14 cellular contexts compared by ENCODE assay signal in the genomic region with DNA sequence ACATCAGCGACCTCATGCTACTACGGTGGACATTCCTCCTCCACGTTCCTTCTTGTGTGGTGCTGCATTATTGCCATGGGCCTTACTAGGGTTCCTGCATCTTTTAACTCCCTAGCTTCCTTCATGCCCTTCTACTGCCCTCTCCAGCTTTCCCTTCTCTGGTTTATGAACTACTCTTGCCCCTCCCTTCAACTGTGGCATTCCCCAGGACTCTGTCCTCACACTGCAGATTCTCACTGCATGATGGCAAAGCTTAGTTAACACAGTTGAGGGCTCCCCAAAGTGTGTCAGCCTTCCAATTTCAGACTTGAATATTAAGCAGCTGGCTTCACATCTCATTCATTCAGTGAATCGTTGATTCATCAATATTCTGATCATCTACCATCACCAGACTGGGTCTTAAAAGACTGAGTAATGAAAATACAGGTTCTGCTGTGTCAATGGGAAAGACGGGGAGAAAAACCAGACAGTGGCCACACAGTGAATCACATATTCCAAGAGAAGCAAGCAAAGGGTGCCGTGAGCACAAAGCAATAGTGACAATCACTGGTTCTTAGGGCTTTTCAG. TPM values are rescaled to one million over a fixed set of nuclear protein-coding genes. Genes with fewer than 3 reads are reported as not detected.
DNase-seq lines count a peak whose midpoint lies in the region; ATAC-seq and TF ChIP-seq lines count a peak whose summit lies in the region.
"Had no signal": no experiment of that assay in that cellular context is flagged by ENCODE, and none has a peak within 500 bp of the region (broad histone marks: within the 10 kb centered on the region; RNA-seq: fewer than 3 reads in every experiment).

No MANE protein-coding gene starts in this region.

- H3K27me3 Mint-ChIP-seq in activated T-cell treated with anti-CD3 and anti-CD28 coated beads, Interleukin-2, amount 50 U/mL, for 24 hours = no peaks in the 10 kb centered on the region
- H3K27me3 Mint-ChIP-seq in HFFc6 (ENCODE audit: insufficient read depth) = no peaks in the 10 kb centered on the region; the same call in 1 of the 2 replicates
- no peaks in the 10 kb centered on the region for H3K27me3 Mint-ChIP-seq in nephron progenitor cell (ENCODE audit: low read depth, poor library complexity)

- H3K9me3 Mint-ChIP-seq in activated T-cell treated with anti-CD3 and anti-CD28 coated beads, Interleukin-2, amount 50 U/mL, for 24 hours = no peaks in the 10 kb centered on the region
- H3K9me3 Mint-ChIP-seq in HFFc6 (no peaks in the 10 kb centered on the region), nephron progenitor cell (no peaks in the 10 kb centered on the region)

- no peaks in the 10 kb centered on the region for H3K36me3 ChIP-seq in body of pancreas (replicated peaks in 1 of 2; ENCODE audit: insufficient read depth in 1 of 2, low read depth in 2 of 2)

- H3K4me1 Mint-ChIP-seq in activated T-cell treated with anti-CD3 and anti-CD28 coated beads, Interleukin-2, amount 50 U/mL, for 24 hours (ENCODE audit: low read depth) = peaks cover 61% of the 10 kb centered on the region
- H3K4me1 Mint-ChIP-seq in HFFc6 (ENCODE audit: low read depth) (peaks cover 59% of the 10 kb centered on the region), nephron progenitor cell (peaks cover 13% of the 10 kb centered on the region)

- no peak overlapping the region for H3K4me3 ChIP-seq in body of pancreas

- H3K36me3 Mint-ChIP-seq in activated T-cell treated with anti-CD3 and anti-CD28 coated beads, Interleukin-2, amount 50 U/mL, for 24 hours (ENCODE audit: low read depth) = peaks cover 75% of the 10 kb centered on the region
- H3K36me3 Mint-ChIP-seq in HFFc6 (ENCODE audit: low read depth) = peaks cover 23% of the 10 kb centered on the region
- H3K36me3 Mint-ChIP-seq in nephron progenitor cell (ENCODE audit: low read depth) = peaks cover 45% of the 10 kb centered on the region

- ATAC-seq in body of pancreas = no peak
- ATAC-seq in GM19463 (IDR thresholded peaks at IDR 0.05; ENCODE audit: unreplicated experiment) = no peak
- no peak for ATAC-seq in esophagus mucosa

- H3K4me1 ChIP-seq in body of pancreas = peaks cover 36% of the 10 kb centered on the region
- H3K4me1 ChIP-seq: Caco-2 had no signal

- intact Hi-C loops in body of pancreas (cut with DNase I) = no loop called here

- WGBS in body of pancreas, 2 donors = 51 to 62% methylated on average over 5 to 6 of the region's 6 CpGs

- no peak for DNase-seq in activated T-cell treated with anti-CD3 and anti-CD28 coated beads, Interleukin-2, amount 50 U/mL, for 24 hours
- no peak for DNase-seq in activated T-cell treated with anti-CD3 and anti-CD28 coated beads, Interleukin-2, amount 50 U/mL, for 1 hour
- DNase-seq in HFFc6 = no peak
- no peak for DNase-seq in body of pancreas
- no peak for DNase-seq in nephron progenitor cell
- DNase-seq in stimulated activated naive CD4-positive, alpha-beta T cell (lab: John Stamatoyannopoulos, UW) = no peak
- DNase-seq: aorta, Caco-2, cortex of kidney, Kasumi-1, NCI-H1694 had no signal

- TF ChIP-seq CTCF in HFFc6 (IDR thresholded peaks at IDR 0.05) = no peak
- TF ChIP-seq CTCF in body of pancreas (IDR thresholded peaks at IDR 0.05) = no peak
- no peak for TF ChIP-seq CTCF in nephron progenitor cell (IDR thresholded peaks at IDR 0.05)

- peak overlapping the region; percentile 35 to 64 (median 54) for H3K27ac ChIP-seq in body of pancreas
- H3K27ac ChIP-seq: VCaP had no signal

- TF ChIP-seq POLR2A in body of pancreas (IDR thresholded peaks at IDR 0.05) = no peak

- peak overlapping the region; percentile 82 for H3K27ac Mint-ChIP-seq in activated T-cell treated with anti-CD3 and anti-CD28 coated beads, Interleukin-2, amount 50 U/mL, for 24 hours
- H3K27ac Mint-ChIP-seq in HFFc6 = peak overlapping the region; percentile 47
- peak overlapping the region; percentile 3 for H3K27ac Mint-ChIP-seq in nephron progenitor cell

- H3K4me3 Mint-ChIP-seq in activated T-cell treated with anti-CD3 and anti-CD28 coated beads, Interleukin-2, amount 50 U/mL, for 24 hours = no peak overlapping the region
- H3K4me3 Mint-ChIP-seq in HFFc6 (no peak overlapping the region), nephron progenitor cell (no peak overlapping the region)

- no peaks in the 10 kb centered on the region for H3K9me3 ChIP-seq in body of pancreas
- H3K9me3 ChIP-seq: Caco-2 had no signal

- no peaks in the 10 kb centered on the region for H3K27me3 ChIP-seq in body of pancreas

RNA-seq across cellular contexts. Expression of a gene that starts 53.0 kb away (rescaled TPM):
- total RNA-seq in HFFc6 (2021; fragmentation: NEBNext Ultra II Directional; extraction: Animal tissue kit (Norgen Biotek cat#: 25700)) = 10 to 100 TPM; 28.1 to 34.0 (median 32.9) TPM
- total RNA-seq in body of pancreas (10 to 100 TPM; 23.4 to 28.3 TPM), esophagus mucosa (28.4 TPM)

Comparison
In these comparisons a context has a peak if more than half of its experiments do, and no peak if none do; other contexts are left out.
1. H3K27ac Mint-ChIP-seq: peak in every context shown above with its lines; median percentile 82 in activated T-cell treated with anti-CD3 and anti-CD28 coated beads, Interleukin-2, amount 50 U/mL, for 24 hours; 47 in HFFc6; 3 in nephron progenitor cell.